8 cellular contexts compared by ENCODE assay signal in genomic region chr9:19049872-19050636, GRCh38. TPM values are rescaled to one million over a fixed set of nuclear protein-coding genes. Genes with fewer than 3 reads are reported as not detected.
A peak's percentile ranks its signal among the peaks of the same experiment; 100 is the strongest.
DNase-seq lines count a peak whose midpoint lies in the region; ATAC-seq, FAIRE-seq and TF ChIP-seq lines count a peak whose summit lies in the region.

No MANE protein-coding gene starts in this region.

- in situ Hi-C loops in ACHN (cut with HindIII; ENCODE audit: low pct_ligation_motif_present, low pct_unique_long_range_greater_than_20kb, low sequenced_read_pairs) = no loop called here

- POLR2A ChIA-PET in SK-N-SH (lab: Yijun Ruan, JAX) = interaction anchor here (1.0 kb wide), 1 partner anchor 11 kb away, joined by 4 read pairs; no protein-coding TSS in a partner anchor

- H3K9me3 ChIP-seq in SK-N-SH (no peaks in the 10 kb centered on the region), endodermal cell (ENCODE audit: control insufficient read depth, low read length) (no peaks in the 10 kb centered on the region), mucosa of rectum (ENCODE audit: control insufficient read depth in 2 of 2, low read length in 2 of 2) (no peaks in the 10 kb centered on the region)

- H3K27ac ChIP-seq in SK-N-SH (ENCODE audit: low read depth in 2 of 2, low read length in 1 of 2) = peak overlapping the region; percentile 93 to 95
- no peak overlapping the region for H3K27ac ChIP-seq in endodermal cell (ENCODE audit: low read depth, low read length)
- H3K27ac ChIP-seq in mucosa of rectum (ENCODE audit: low read depth in 2 of 2, low read length in 2 of 2) = peak overlapping the region; percentile 95 to 97
- no peak overlapping the region for H3K27ac ChIP-seq in urinary bladder (ENCODE audit: low read depth)

- FAIRE-seq in GM19239 (lab: Jason Lieb, UNC) = peak; percentile 83

- no peak for TF ChIP-seq RAD21 in SK-N-SH (IDR thresholded peaks at IDR 0.05; ENCODE audit: low read length)

- 2% methylated on average over 31 of the region's 36 CpGs for WGBS in SK-N-SH (ENCODE audit: low lambda C conversion rate)
- WGBS in endodermal cell (ENCODE audit: insufficient coverage in 1 of 2, insufficient read length in 1 of 2), 2 experiments = 4 to 8% methylated on average over 30 to 36 of the region's 36 CpGs
- WGBS in urinary bladder = 2% methylated on average over 36 of the region's 36 CpGs

- TF ChIP-seq CTCF in SK-N-SH (IDR thresholded peaks at IDR 0.05) (no peak), endodermal cell (conservative IDR thresholded peaks at IDR 0.05) (no peak)

- DNase-seq in ACHN (peak; percentile 38), GM19239 (ENCODE audit: insufficient read length, low spot score) (no peak), SK-N-SH (peak; percentile 36), endodermal cell (peak; percentile 65)

- H3K4me2 ChIP-seq in SK-N-SH = peak overlapping the region; percentile 77

- peaks cover 15% of the 10 kb centered on the region for H3K4me1 Mint-ChIP-seq in endodermal cell

- peak overlapping the region; percentile 86 for H3K27ac Mint-ChIP-seq in endodermal cell

- H3K9ac ChIP-seq in SK-N-SH = peak overlapping the region; percentile 92
- peak overlapping the region; percentile 80 for H3K9ac ChIP-seq in endodermal cell (ENCODE audit: extremely low read depth, low read length, poor library complexity, severe bottlenecking)
- H3K9ac ChIP-seq in mucosa of rectum (ENCODE audit: low read depth in 1 of 2, low read length in 2 of 2) = peak overlapping the region; percentile 90 to 94

- no peaks in the 10 kb centered on the region for H3K9me3 Mint-ChIP-seq in endodermal cell

- H3K79me2 ChIP-seq in SK-N-SH (ENCODE audit: insufficient read depth) = peaks cover 41% of the 10 kb centered on the region

- H3K27me3 Mint-ChIP-seq in endodermal cell (ENCODE audit: insufficient read depth) = no peaks in the 10 kb centered on the region

- no peak for TF ChIP-seq EP300 in SK-N-SH (IDR thresholded peaks at IDR 0.05; ENCODE audit: borderline replicate concordance in 1 of 2, low read depth in 1 of 2, low read length in 1 of 2)

- H3K4me1 ChIP-seq in SK-N-SH (ENCODE audit: control insufficient read depth in 1 of 2, insufficient read depth in 2 of 2, low read depth in 1 of 2, low read length in 1 of 2) (peaks cover 0 to 13% of the 10 kb centered on the region in 2 experiments; a peak in 2 of 4 replicates), endodermal cell (ENCODE audit: control insufficient read depth, insufficient read depth, low read length) (no peaks in the 10 kb centered on the region), mucosa of rectum (ENCODE audit: control insufficient read depth in 2 of 2, insufficient read depth in 2 of 2, low read length in 2 of 2) (peaks cover 18 to 19% of the 10 kb centered on the region in 2 donors), urinary bladder (ENCODE audit: insufficient read depth) (peaks cover 2% of the 10 kb centered on the region)

- no peaks in the 10 kb centered on the region for H3K36me3 Mint-ChIP-seq in endodermal cell (ENCODE audit: low read depth)

- ATAC-seq in GM18498 (IDR thresholded peaks at IDR 0.05; ENCODE audit: unreplicated experiment) = no peak
- ATAC-seq in HG03469 (IDR thresholded peaks at IDR 0.05; ENCODE audit: unreplicated experiment) = no peak

- peak overlapping the region; percentile 83 for H3K4me3 Mint-ChIP-seq in endodermal cell

- H3K4me3 ChIP-seq in SK-N-SH (ENCODE audit: low read depth in 2 of 2, low read length in 1 of 2) (peak overlapping the region; percentile 86 to 87), endodermal cell (ENCODE audit: low read length) (peak overlapping the region; percentile 92), mucosa of rectum (ENCODE audit: low read length in 2 of 2) (peak overlapping the region; percentile 79 to 97), urinary bladder (ENCODE audit: low read depth, low read length) (peak overlapping the region; percentile 77)

- peaks cover 25% of the 10 kb centered on the region for H4K20me1 ChIP-seq in SK-N-SH (ENCODE audit: insufficient read depth)

- no peaks in the 10 kb centered on the region for H3K9me2 ChIP-seq in SK-N-SH

- H3K36me3 ChIP-seq in SK-N-SH (replicated peaks in 1 of 2; ENCODE audit: control insufficient read depth in 1 of 2, insufficient read depth in 2 of 2, low read length in 1 of 2) (peaks cover 3 to 16% of the 10 kb centered on the region in 2 experiments), endodermal cell (ENCODE audit: control insufficient read depth, insufficient read depth, low read length) (peaks cover 6% of the 10 kb centered on the region), mucosa of rectum (ENCODE audit: control insufficient read depth in 2 of 2, insufficient read depth in 2 of 2, low read length in 2 of 2) (no peaks in the 10 kb centered on the region), urinary bladder (ENCODE audit: insufficient read depth) (peaks cover 1% of the 10 kb centered on the region)

- CTCF ChIA-PET in SK-N-SH (lab: Yijun Ruan, JAX) = interaction anchor here (1.2 to 5.0 kb wide), 5 partner anchors 21 to 407 kb away, joined by 3 to 44 read pairs (median 5); no protein-coding TSS in a partner anchor

- peaks cover 35% of the 10 kb centered on the region for H3F3A ChIP-seq in SK-N-SH (replicated peaks; ENCODE audit: insufficient read depth)

- no peak overlapping the region for H2AFZ ChIP-seq in SK-N-SH (ENCODE audit: low read depth)

- H3K27me3 ChIP-seq in SK-N-SH (ENCODE audit: insufficient read depth) (no peaks in the 10 kb centered on the region), endodermal cell (ENCODE audit: control insufficient read depth, insufficient read depth, low read length, poor library complexity, severe bottlenecking) (no peaks in the 10 kb centered on the region), mucosa of rectum (ENCODE audit: control insufficient read depth in 2 of 2, insufficient read depth in 2 of 2, low read length in 2 of 2) (no peaks in the 10 kb centered on the region)

TF ChIP-seq in SK-N-SH, 30 proteins besides CTCF, POLR2A, EP300 and RAD21:
- TF ChIP-seq MXI1 (IDR thresholded peaks at IDR 0.05; ENCODE audit: low read depth, low read length) (0 out of 2 replicates have a peak, but pooled peaks have one; percentile 8), CHD2 (IDR thresholded peaks at IDR 0.05; ENCODE audit: low read length, partially characterized antibody) (no peak)

RNA-seq across cellular contexts. Expression of gene RRAGA, which starts 0.8 kb away (rescaled TPM):
- polyA plus RNA-seq in SK-N-SH (2012; rRNA removed) (103 and 106 TPM in 2 replicates), urinary bladder (137 TPM)
- polyA plus RNA-seq in SK-N-SH (2012; cell fraction: cytosol; rRNA removed) = 108 and 122 TPM in 2 replicates
- 54.4 and 73.1 TPM in 2 replicates for polyA plus RNA-seq in SK-N-SH (2012; cell fraction: nucleus; rRNA removed)
- total RNA-seq in endodermal cell (10 to 100 TPM; 45.0 to 47.2 TPM), urinary bladder (48.5 TPM)
- 61.9 TPM for polyA plus RNA-seq in endodermal cell (2013, experiment 1 of 2)
- polyA plus RNA-seq in endodermal cell (2013, experiment 2 of 2) = 63.0 TPM

RNA-seq across cellular contexts. Expression of gene SAXO1, which starts 17.0 kb away (rescaled TPM):
- 0.03 TPM in 1 of 2 replicates, not detected in the other for polyA plus RNA-seq in SK-N-SH (2012; rRNA removed)
- polyA plus RNA-seq in SK-N-SH (2012; cell fraction: cytosol; rRNA removed) = 0.01 TPM in 2 replicates
- 0.08 and 0.18 TPM in 2 replicates for polyA plus RNA-seq in SK-N-SH (2012; cell fraction: nucleus; rRNA removed)
- total RNA-seq in endodermal cell = 1 to 10 TPM in 1 of 2 donors, under 1 TPM in 1; 0.04 to 1.2 TPM
- polyA plus RNA-seq in endodermal cell (2013, experiment 1 of 2) = 0.18 TPM
- 0.46 TPM for polyA plus RNA-seq in endodermal cell (2013, experiment 2 of 2)
- 0.21 TPM for total RNA-seq in urinary bladder
- polyA plus RNA-seq in urinary bladder = 0.03 TPM

RNA-seq across cellular contexts. Expression of gene HAUS6, which starts 52.6 kb away (rescaled TPM):
- polyA plus RNA-seq in SK-N-SH (2012; rRNA removed) = 4.7 and 6.1 TPM in 2 replicates
- polyA plus RNA-seq in SK-N-SH (2012; cell fraction: cytosol; rRNA removed) = 7.3 and 8.2 TPM in 2 replicates
- 4.8 and 8.5 TPM in 2 replicates for polyA plus RNA-seq in SK-N-SH (2012; cell fraction: nucleus; rRNA removed)
- 10 to 100 TPM; 26.3 to 45.4 TPM for total RNA-seq in endodermal cell
- 32.4 TPM for polyA plus RNA-seq in endodermal cell (2013, experiment 1 of 2)
- polyA plus RNA-seq in endodermal cell (2013, experiment 2 of 2) = 34.4 TPM
- total RNA-seq in urinary bladder = 25.0 TPM
- polyA plus RNA-seq in urinary bladder = 5.6 TPM

Comparison
In these comparisons a context has a peak if more than half of its experiments do, and no peak if none do; other contexts are left out.
1. H3K27ac ChIP-seq: peak in SK-N-SH (2 of 2) and mucosa of rectum (2 of 2); none in endodermal cell (single experiment) and urinary bladder (single experiment).
2. Peak in every context shown above with its lines, with median percentiles within 50 percentile points of each other: H3K4me3 ChIP-seq and H3K9ac ChIP-seq.